14 cellular contexts compared by ENCODE assay signal in the genomic region with DNA sequence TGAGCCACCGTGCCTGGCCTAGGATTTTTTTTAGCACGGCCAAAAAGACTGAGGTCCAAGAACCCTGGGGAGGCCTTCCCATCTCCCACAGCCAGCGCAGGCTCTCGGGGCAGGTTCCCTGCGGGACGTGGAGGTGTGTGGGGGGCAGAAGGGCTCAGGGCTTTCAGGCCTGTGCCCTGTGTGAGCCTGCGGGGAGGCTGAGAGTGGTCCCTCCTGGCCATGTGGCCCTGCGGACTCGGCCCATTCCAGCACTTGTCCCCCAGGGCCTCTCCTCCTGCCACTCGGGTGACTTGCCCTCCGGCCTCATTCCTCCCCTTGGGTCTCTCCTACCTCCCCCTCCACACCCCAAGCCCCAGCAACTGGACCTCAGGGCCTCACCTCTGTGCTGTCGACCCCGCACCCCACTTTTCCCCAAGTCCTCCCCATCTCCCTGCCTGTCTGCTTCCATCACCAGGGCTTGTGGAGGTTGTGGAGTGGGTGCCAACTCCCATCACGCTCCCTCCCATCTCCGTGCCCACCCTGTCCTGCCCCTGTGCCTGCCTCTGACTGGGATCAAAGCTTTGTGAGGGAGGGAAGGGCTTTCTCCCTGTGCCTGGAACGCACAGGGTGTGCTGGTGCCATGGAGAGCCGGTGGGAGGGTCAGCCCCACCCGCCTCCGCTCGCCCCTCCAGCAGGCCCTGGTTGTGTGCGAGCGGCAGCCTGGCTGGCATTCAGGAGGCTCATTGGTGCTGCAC.
"Had no signal": no experiment of that assay in that cellular context is flagged by ENCODE, and none has a peak within 500 bp of the region (broad histone marks: within the 10 kb centered on the region; RNA-seq: fewer than 3 reads in every experiment).

No MANE protein-coding gene starts in this region.

- H3K27me3 Mint-ChIP-seq: activated B cell treated with CpG ODN at 0.5 μM for 24 hours; activated T-helper 17 cell treated with anti-CD3 and anti-CD28 coated beads, Interleukin-2, amount 50 U/mL, for 72 hours; stimulated activated memory B cell treated with anti-CD40 and anti-IgM and Interleukin-4, amounts not matched to agents 10 μg/mL and 1 μg/mL and 100 μg/mL, for 72 hours; T-helper 17 cell had no signal

- H3K4me3 ChIP-seq: body of pancreas, lung, tibial nerve, vagina had no signal

- ATAC-seq: body of pancreas; stimulated activated memory B cell treated with anti-CD40 and anti-IgM and Interleukin-4, amounts not matched to agents 10 μg/mL and 1 μg/mL and 100 μg/mL, for 72 hours had no signal

- H3K9me3 Mint-ChIP-seq: activated B cell treated with CpG ODN at 0.5 μM for 24 hours; activated naive CD4-positive, alpha-beta T cell treated with anti-CD3 and anti-CD28 coated beads for 36 hours; activated T-helper 17 cell treated with anti-CD3 and anti-CD28 coated beads, Interleukin-2, amount 50 U/mL, for 72 hours; mesothelial cell of epicardium; stimulated activated memory B cell treated with anti-CD40 and anti-IgM and Interleukin-4, amounts not matched to agents 10 μg/mL and 1 μg/mL and 100 μg/mL, for 72 hours had no signal

- H3K9me3 ChIP-seq: body of pancreas, tibial nerve, vagina had no signal

- H3K27me3 ChIP-seq: body of pancreas, tibial nerve, vagina had no signal

- DNase-seq: activated B cell treated with CpG ODN at 0.5 μM for 24 hours, amygdala, body of pancreas, cortex of kidney, foreskin fibroblast, retina had no signal

- H3K4me1 Mint-ChIP-seq: activated T-helper 17 cell treated with anti-CD3 and anti-CD28 coated beads, Interleukin-2, amount 50 U/mL, for 72 hours; mesothelial cell of epicardium had no signal

- H3K4me1 ChIP-seq: body of pancreas, tibial nerve, vagina had no signal

- H3K27ac ChIP-seq: body of pancreas, tibial nerve, vagina had no signal

- H3K27ac Mint-ChIP-seq: activated B cell treated with CpG ODN at 0.5 μM for 24 hours; activated T-helper 17 cell treated with anti-CD3 and anti-CD28 coated beads, Interleukin-2, amount 50 U/mL, for 72 hours; mesothelial cell of epicardium; stimulated activated memory B cell treated with anti-CD40 and anti-IgM and Interleukin-4, amounts not matched to agents 10 μg/mL and 1 μg/mL and 100 μg/mL, for 72 hours had no signal

- H3K4me3 Mint-ChIP-seq: activated B cell treated with CpG ODN at 0.5 μM for 24 hours; activated naive CD4-positive, alpha-beta T cell treated with anti-CD3 and anti-CD28 coated beads for 36 hours; mesothelial cell of epicardium; stimulated activated memory B cell treated with anti-CD40 and anti-IgM and Interleukin-4, amounts not matched to agents 10 μg/mL and 1 μg/mL and 100 μg/mL, for 72 hours; T-helper 17 cell had no signal
